ENCODE assay signal across 9 cellular contexts in genomic region chr7:55130079-55130476, GRCh38.
DNase-seq lines count a peak whose midpoint lies in the region; ATAC-seq lines count a peak whose summit lies in the region.
"Had no signal": no experiment of that assay in that cellular context is flagged by ENCODE, and none has a peak within 500 bp of the region (broad histone marks: within the 10 kb centered on the region; RNA-seq: fewer than 3 reads in every experiment).

No MANE protein-coding gene starts in this region.

- ATAC-seq in GM21381 (IDR thresholded peaks at IDR 0.05; ENCODE audit: unreplicated experiment) (no peak), GM18502 (IDR thresholded peaks at IDR 0.05; ENCODE audit: poor library complexity, unreplicated experiment) (no peak)

- H3K9me3 ChIP-seq in SJSA1 (replicated peaks), result no peaks in the 10 kb centered on the region

- H3K9ac ChIP-seq in rectal smooth muscle tissue (ENCODE audit: low read length), result no peak overlapping the region
- H3K9ac ChIP-seq: KMS-11 had no signal

- H3K36me3 ChIP-seq in SJSA1 (no peaks in the 10 kb centered on the region; the same call in 1 of the 2 replicates), rectal smooth muscle tissue (ENCODE audit: control insufficient read depth, insufficient read depth, low read length) (no peaks in the 10 kb centered on the region)

- H3K27me3 ChIP-seq in SJSA1 (replicated peaks) (no peaks in the 10 kb centered on the region), rectal smooth muscle tissue (ENCODE audit: control insufficient read depth, insufficient read depth, low read length) (no peaks in the 10 kb centered on the region)

- peak overlapping the region; percentile 77 for H3K27ac ChIP-seq in SJSA1
- H3K27ac ChIP-seq in rectal smooth muscle tissue (ENCODE audit: low read depth, low read length), result peak overlapping the region; percentile 82
- H3K27ac ChIP-seq: KMS-11 had no signal

- peaks cover 84% of the 10 kb centered on the region for H3K4me1 ChIP-seq in SJSA1 (replicated peaks)
- peaks cover 57% of the 10 kb centered on the region for H3K4me1 ChIP-seq in rectal smooth muscle tissue (ENCODE audit: control insufficient read depth, insufficient read depth, low read length)

- in situ Hi-C loops in G401 (cut with HindIII; ENCODE audit: low sequenced_read_pairs), result no loop called here

- no peak overlapping the region for H3K4me3 ChIP-seq in SJSA1
- no peak overlapping the region for H3K4me3 ChIP-seq in rectal smooth muscle tissue (ENCODE audit: low read length)

- peak; percentile 51 for DNase-seq in ELR (ENCODE audit: low read depth)
- no peak for DNase-seq in SJSA1 (ENCODE audit: low read depth in 1 of 2, low spot score in 2 of 2)
- peak; percentile 59 for DNase-seq in glomerular visceral epithelial cell (ENCODE audit: extremely low spot score)
- no peak for DNase-seq in G401 (ENCODE audit: low spot score)
- no peak for DNase-seq in activated gamma-delta T cell treated with Interleukin-2 at 50 U/mL for 16 hours

Comparison
In these comparisons a context has a peak if more than half of its experiments do, and no peak if none do; other contexts are left out.
1. DNase-seq: peak in ELR (single experiment) and glomerular visceral epithelial cell (single experiment); none in SJSA1 (0 of 2), G401 (single experiment) and activated gamma-delta T cell treated with Interleukin-2 at 50 U/mL for 16 hours (single experiment).